ENCODE assay signal across 29 cellular contexts in the genomic region with DNA sequence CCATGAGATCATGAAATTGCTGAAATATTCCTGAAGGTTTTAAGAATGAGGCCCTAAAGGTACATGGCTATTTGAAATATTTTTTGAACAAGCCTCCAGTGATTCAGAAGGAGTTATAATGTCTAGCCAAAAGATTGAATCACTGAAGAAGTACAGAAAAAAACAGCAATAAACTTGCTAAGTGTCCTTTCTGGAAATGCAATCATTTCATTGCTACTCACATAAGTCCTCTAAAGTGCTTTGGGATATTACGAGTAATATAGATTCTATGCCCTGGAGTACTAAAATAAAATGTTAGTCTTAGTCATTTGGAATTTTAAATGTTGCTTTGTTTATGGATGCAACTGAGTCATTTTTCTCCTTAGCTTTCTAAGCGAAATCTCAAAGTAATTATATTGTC. TPM values are rescaled to one million over a fixed set of nuclear protein-coding genes. Genes with fewer than 3 reads are reported as not detected.
DNase-seq lines count a peak whose midpoint lies in the region; ATAC-seq, FAIRE-seq and TF ChIP-seq lines count a peak whose summit lies in the region.
"Had no signal": no experiment of that assay in that cellular context is flagged by ENCODE, and none has a peak within 500 bp of the region (broad histone marks: within the 10 kb centered on the region; RNA-seq: fewer than 3 reads in every experiment).

No MANE protein-coding gene starts in this region.

- TF ChIP-seq CTCF in foreskin keratinocyte (conservative IDR thresholded peaks at IDR 0.05) (no peak), suprapubic skin (IDR thresholded peaks at IDR 0.05) (no peak), HepG2 (CRISPR knock-in tag; IDR thresholded peaks at IDR 0.05) (no peak)

- POLR2A ChIA-PET in HepG2 (lab: Yijun Ruan, JAX): no interaction called here

- DNase-seq in AG08395 (ENCODE audit: low spot score) (peak; percentile 6), GM23248 (peak; percentile 50), adipocyte (ENCODE audit: low read depth) (peak; percentile 26), foreskin keratinocyte (peak; percentile 28 to 71), suprapubic skin (ENCODE audit: low spot score in 2 of 2) (no peak), HepG2 (ENCODE audit: low spot score) (no peak), NCI-H2107 (lab: John Stamatoyannopoulos, UW) (no peak), globus pallidus (ENCODE audit: low spot score) (no peak)
- DNase-seq: 8988T; ACHN; CD4-positive, CD25-positive, alpha-beta regulatory T cell; DMS153; DND-41; HCEC 1CT; KG1; NCI-H1092; NCI-H1417 treated with DMSO at 0.1 percent for 48 hours; NCI-H1694 treated with DMSO at 0.1 percent for 48 hours; NCI-H2081; NCI-H2171; NCI-H226; NCI-H510A; NCI-H69; Peyer's patch; SIG-M5 had no signal

- ATAC-seq in foreskin keratinocyte (peak; percentile 51), HepG2 (no peak)

- no TSS peak for BruUV-seq in HepG2 (replicated peaks; lab: Mats Ljungman, UMichigan)

- 0 out of 2 replicates have a peak, but pooled peaks cover 6% of the 10 kb centered on the region for H3K4me1 ChIP-seq in GM23248 (ENCODE audit: insufficient read depth)
- H3K4me1 ChIP-seq in adipocyte (ENCODE audit: control insufficient read depth, insufficient read depth, low read length): peaks cover 6% of the 10 kb centered on the region
- peaks cover 4% of the 10 kb centered on the region for H3K4me1 ChIP-seq in foreskin keratinocyte
- H3K4me1 ChIP-seq in suprapubic skin: no peaks in the 10 kb centered on the region
- peaks cover 3% of the 10 kb centered on the region for H3K4me1 ChIP-seq in HepG2 (ENCODE audit: insufficient read depth, low read length)
- H3K4me1 ChIP-seq: BLaER1, Peyer's patch had no signal

- no peaks in the 10 kb centered on the region for H3K9me2 ChIP-seq in GM23248 (ENCODE audit: insufficient read depth)

- H2AFZ ChIP-seq in GM23248 (no peak overlapping the region), HepG2 (ENCODE audit: low read length) (no peak overlapping the region)

- H3F3A ChIP-seq in GM23248 (ENCODE audit: insufficient read depth): 0 out of 2 replicates have a peak, but pooled peaks cover 5% of the 10 kb centered on the region

- no peak for TF ChIP-seq EP300 in suprapubic skin (IDR thresholded peaks at IDR 0.05)
- TF ChIP-seq EP300 in HepG2 (IDR thresholded peaks at IDR 0.05; ENCODE audit: low read depth in 2 of 2, low read length in 2 of 2): no peak
- TF ChIP-seq EP300 in HepG2 (CRISPR knock-in tag; IDR thresholded peaks at IDR 0.05; ENCODE audit: borderline replicate concordance): no peak

- 60 to 63% methylated on average over 2 of the region's 2 CpGs for WGBS in GM23248 (ENCODE audit: low coverage in 1 of 2, low lambda C conversion rate in 2 of 2, missing lambda C conversion rate in 2 of 2), 2 experiments
- 91% methylated on average over 2 of the region's 2 CpGs for WGBS in suprapubic skin
- WGBS in HepG2 (ENCODE audit: low lambda C conversion rate): 100% methylated on average over 2 of the region's 2 CpGs

- H3K9me3 ChIP-seq in GM23248 (ENCODE audit: low read depth) (no peaks in the 10 kb centered on the region), adipocyte (ENCODE audit: control insufficient read depth, low read length) (peaks cover 6% of the 10 kb centered on the region), suprapubic skin (no peaks in the 10 kb centered on the region), HepG2 (ENCODE audit: low read length) (peaks cover 6% of the 10 kb centered on the region; the same call in 1 of the 2 replicates)
- H3K9me3 ChIP-seq: Peyer's patch had no signal

- H4K20me1 ChIP-seq in GM23248 (ENCODE audit: insufficient read depth) (no peaks in the 10 kb centered on the region), HepG2 (ENCODE audit: insufficient read depth, low read length) (no peaks in the 10 kb centered on the region)
- H4K20me1 ChIP-seq: BLaER1 had no signal

- no peak for FAIRE-seq in HepG2 (lab: Jason Lieb, UNC)
- FAIRE-seq: H1, HTR-8/SVneo had no signal

- no peak for TF ChIP-seq RAD21 in HepG2 (CRISPR knock-in tag; IDR thresholded peaks at IDR 0.05)

- no peak for TF ChIP-seq POLR2A in suprapubic skin (IDR thresholded peaks at IDR 0.05)
- no peak for TF ChIP-seq POLR2A in HepG2 (IDR thresholded peaks at IDR 0.05; ENCODE audit: insufficient read depth in 1 of 2, low read depth in 2 of 2, low read length in 2 of 2)

- in situ Hi-C loops in GM23248 (cut with MboI): no loop called here
- in situ Hi-C loops in HepG2 (cut with HindIII; ENCODE audit: extremely low pct_ligation_motif_present, low pct_unique_long_range_greater_than_20kb): loop anchor here (25.0 kb wide), 2 partner anchors 290 to 740 kb away; a partner anchor contains a TSS

- H3K27ac ChIP-seq in GM23248 (no peak overlapping the region), foreskin keratinocyte (no peak overlapping the region), suprapubic skin (no peak overlapping the region), HepG2 (ENCODE audit: extremely low read length, insufficient read depth, low read length) (no peak overlapping the region)
- H3K27ac ChIP-seq: BLaER1, Peyer's patch, SK-N-MC had no signal

- H3K36me3 ChIP-seq in GM23248 (ENCODE audit: low read depth): 0 out of 2 replicates have a peak, but pooled peaks cover 4% of the 10 kb centered on the region
- no peaks in the 10 kb centered on the region for H3K36me3 ChIP-seq in adipocyte (ENCODE audit: control insufficient read depth, insufficient read depth, low read length, severe bottlenecking)
- no peaks in the 10 kb centered on the region for H3K36me3 ChIP-seq in suprapubic skin
- no peaks in the 10 kb centered on the region for H3K36me3 ChIP-seq in HepG2 (replicated peaks in 1 of 2; ENCODE audit: control insufficient read depth in 1 of 2, insufficient read depth in 2 of 2, low read length in 2 of 2)
- H3K36me3 ChIP-seq: Peyer's patch had no signal

- H3K9ac ChIP-seq in GM23248: no peak overlapping the region
- H3K9ac ChIP-seq in adipocyte (ENCODE audit: low read length): no peak overlapping the region
- no peak overlapping the region for H3K9ac ChIP-seq in HepG2 (ENCODE audit: insufficient read depth, low read depth, low read length)
- H3K9ac ChIP-seq: BLaER1 had no signal

- intact Hi-C loops in HepG2 (cut with micrococcal nuclease; ENCODE audit: unreplicated experiment): no loop called here

- no peaks in the 10 kb centered on the region for H3K27me3 ChIP-seq in GM23248 (replicated peaks; ENCODE audit: insufficient read depth)
- no peaks in the 10 kb centered on the region for H3K27me3 ChIP-seq in adipocyte (replicated peaks; ENCODE audit: control insufficient read depth, insufficient read depth, low read length)
- H3K27me3 ChIP-seq in foreskin keratinocyte: no peaks in the 10 kb centered on the region
- no peaks in the 10 kb centered on the region for H3K27me3 ChIP-seq in suprapubic skin
- no peaks in the 10 kb centered on the region for H3K27me3 ChIP-seq in HepG2 (ENCODE audit: control insufficient read depth in 1 of 2, insufficient read depth in 2 of 2, low read length in 2 of 2)
- H3K27me3 ChIP-seq: BLaER1, Peyer's patch had no signal

- no peak overlapping the region for H3K4me2 ChIP-seq in GM23248 (ENCODE audit: unreplicated experiment)
- no peak overlapping the region for H3K4me2 ChIP-seq in HepG2 (ENCODE audit: low read depth, low read length)
- H3K4me2 ChIP-seq: BLaER1 had no signal

- CTCF ChIA-PET in HepG2 (lab: Yijun Ruan, JAX; ENCODE audit: low intra/inter-chr PET ratio, low total read pairs): no interaction called here

- H3K79me2 ChIP-seq in GM23248 (ENCODE audit: insufficient read depth): no peaks in the 10 kb centered on the region
- no peaks in the 10 kb centered on the region for H3K79me2 ChIP-seq in HepG2 (ENCODE audit: insufficient read depth, low read length)

- H3K4me3 ChIP-seq in GM23248 (no peak overlapping the region), adipocyte (ENCODE audit: low read length) (no peak overlapping the region), suprapubic skin (no peak overlapping the region), HepG2 (replicated peaks in 1 of 3; ENCODE audit: insufficient read depth in 1 of 3, low read depth in 2 of 3, low read length in 3 of 3) (no peak overlapping the region)
- H3K4me3 ChIP-seq: BLaER1, Peyer's patch, SK-N-MC had no signal

RNA-seq across cellular contexts. Expression of a gene that starts 32.7 kb away (rescaled TPM):
- 7.3 TPM in 1 of 2 replicates, not detected in the other for total RNA-seq in GM23248 (2014; rRNA removed; shearing (Covaris generic))
- polyA plus RNA-seq in GM23248 (2016; fragmentation: Nextera tagmentation; extraction: Ambion mirVana) (29.7 and 30.6 TPM in 2 replicates), foreskin keratinocyte (78.8 and 91.1 TPM in 2 replicates), HepG2 (2011; rRNA removed) (6.3 and 8.6 TPM in 2 replicates)
- total RNA-seq in foreskin keratinocyte (39.2 and 50.7 TPM in 2 replicates), suprapubic skin (1 to 10 TPM in 1 of 4 donors, not detected in 3; 1.1 TPM), HepG2 (2016; rRNA removed; fragmentation: Illumina TruSeq; extraction: Trizol) (94.7 and 133 TPM in 2 replicates)
- total RNA-seq in HepG2 (2016; cell fraction: cytosol; rRNA removed; fragmentation: Illumina TruSeq; extraction: Trizol; ENCODE audit: low read depth): 15.5 and 17.3 TPM in 2 replicates
- total RNA-seq in HepG2 (2016; cell fraction: insoluble cytoplasmic fraction; rRNA removed; fragmentation: Illumina TruSeq; extraction: Trizol): 92.0 and 148 TPM in 2 replicates
- 16.4 and 21.2 TPM in 2 replicates for total RNA-seq in HepG2 (2016; cell fraction: membrane; rRNA removed; fragmentation: Illumina TruSeq; extraction: Trizol)
- total RNA-seq in HepG2 (2016; cell fraction: nucleus; rRNA removed; fragmentation: Illumina TruSeq; extraction: Trizol): 37.3 and 39.1 TPM in 2 replicates
- 6.4 and 6.9 TPM in 2 replicates for polyA plus RNA-seq in HepG2 (2011; cell fraction: cytosol; rRNA removed)
- 3.4 and 5.1 TPM in 2 replicates for polyA plus RNA-seq in HepG2 (2011; cell fraction: nucleus; rRNA removed)
- 13.3 and 28.7 TPM in 2 replicates for polyA plus RNA-seq in HepG2 (2012)
- 14.9 and 15.1 TPM in 2 replicates for polyA plus RNA-seq in HepG2 (2016; cell fraction: cytosol; fragmentation: Illumina TruSeq; extraction: Trizol; ENCODE audit: low read depth)
- polyA plus RNA-seq in HepG2 (2016; cell fraction: insoluble cytoplasmic fraction; fragmentation: Illumina TruSeq; extraction: Trizol; ENCODE audit: low read depth): 132 and 140 TPM in 2 replicates
- 12.5 and 16.4 TPM in 2 replicates for polyA plus RNA-seq in HepG2 (2016; cell fraction: membrane; fragmentation: Illumina TruSeq; extraction: Trizol; ENCODE audit: low read depth)
- 50.0 and 52.5 TPM in 2 replicates for polyA plus RNA-seq in HepG2 (2016; cell fraction: nucleus; fragmentation: Illumina TruSeq; extraction: Trizol; ENCODE audit: insufficient read depth, low read depth)
- polyA minus RNA-seq in HepG2 (2011; rRNA and poly(A)+ RNA removed; ENCODE audit: low replicate concordance): 1.2 and 8.9 TPM in 2 replicates
- 3.3 and 5.5 TPM in 2 replicates for polyA minus RNA-seq in HepG2 (2011; cell fraction: cytosol; rRNA and poly(A)+ RNA removed)
- polyA minus RNA-seq in HepG2 (2011; cell fraction: nucleus; rRNA and poly(A)+ RNA removed): 8.8 and 19.4 TPM in 2 replicates

Comparison
In these comparisons a context has a peak if more than half of its experiments do, and no peak if none do; other contexts are left out.
1. DNase-seq: peak in AG08395 (single experiment), GM23248 (single experiment), adipocyte (single experiment) and foreskin keratinocyte (2 of 2); none in suprapubic skin (0 of 2), HepG2 (single experiment), NCI-H2107 (single experiment) and globus pallidus (single experiment).